ENCODE assay signal across 8 cellular contexts in the genomic region with DNA sequence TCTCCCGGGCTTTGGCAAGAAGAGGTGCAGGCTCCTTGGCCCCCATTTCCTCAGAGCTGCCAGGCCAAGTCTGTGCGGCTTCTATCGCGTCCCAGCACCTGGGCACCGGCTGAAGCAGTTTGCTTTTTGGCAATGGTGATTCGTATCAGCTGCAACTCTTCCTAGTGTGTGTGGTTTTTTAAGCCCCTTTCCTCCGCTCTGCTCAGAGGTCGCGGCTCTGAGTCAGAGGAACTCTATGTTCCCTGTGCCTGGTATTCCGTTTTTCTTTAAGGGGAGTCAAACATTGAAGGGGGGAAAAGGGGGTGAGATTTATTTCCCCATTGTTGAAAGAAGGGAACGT. TPM values are rescaled to one million over a fixed set of nuclear protein-coding genes. Genes with fewer than 3 reads are reported as not detected.
DNase-seq lines count a peak whose midpoint lies in the region; ATAC-seq, FAIRE-seq and TF ChIP-seq lines count a peak whose summit lies in the region.

No MANE protein-coding gene starts in this region.

- H3K4me2 ChIP-seq in A549, result peak overlapping the region; percentile 87

- no peak for FAIRE-seq in A549 (lab: Jason Lieb, UNC)

- under 1% methylated on average over 7 of the region's 11 CpGs for WGBS in A549 (ENCODE audit: missing lambda C conversion rate)

- TF ChIP-seq EP300 in A549 (IDR thresholded peaks at IDR 0.05), result no peak

- peak in 1 of 2 experiments; percentile 47; a peak in 3 of 6 replicates for ATAC-seq in A549
- peak; percentile 28 for ATAC-seq in GM19467 (IDR thresholded peaks at IDR 0.05; ENCODE audit: unreplicated experiment)
- ATAC-seq in naive thymus-derived CD8-positive, alpha-beta T cell, result peak in 1 of 2 donors; percentile 28
- ATAC-seq in GM19395 (IDR thresholded peaks at IDR 0.05; ENCODE audit: unreplicated experiment), result no peak

- DNase-seq in A549 (ENCODE audit: low read depth in 1 of 2, low spot score in 1 of 2), result peak in 1 of 2 experiments; percentile 24
- peak in 1 of 2 experiments; percentile 58 for DNase-seq in SJSA1 (ENCODE audit: low read depth in 1 of 2, low spot score in 2 of 2)
- no peak for DNase-seq in endothelial cell (ENCODE audit: low spot score)
- peak in 3 of 10 donors; percentile 22 to 30 (median 23) for DNase-seq in naive thymus-derived CD8-positive, alpha-beta T cell
- no peak for DNase-seq in inferior parietal cortex (ENCODE audit: extremely low spot score)
- DNase-seq in NCI-H524 treated with DMSO at 0.1 percent for 48 hours (lab: John Stamatoyannopoulos, UW), result no peak

- peaks cover 3% of the 10 kb centered on the region for H3K27me3 Mint-ChIP-seq in endothelial cell (ENCODE audit: unreplicated experiment)
- peaks cover 0 to 12% (median 2%) of the 10 kb centered on the region in 5 donors for H3K27me3 Mint-ChIP-seq in naive thymus-derived CD8-positive, alpha-beta T cell

- no peak for TF ChIP-seq CTCF in A549 (IDR thresholded peaks at IDR 0.05)
- TF ChIP-seq CTCF in endothelial cell (IDR thresholded peaks at IDR 0.05; ENCODE audit: unreplicated experiment), result no peak

- peak overlapping the region; percentile 80 for H3K27ac Mint-ChIP-seq in endothelial cell (ENCODE audit: unreplicated experiment)
- H3K27ac Mint-ChIP-seq in naive thymus-derived CD8-positive, alpha-beta T cell, result peak overlapping the region; percentile 84 to 100 (median 96)

- H3K4me3 Mint-ChIP-seq in endothelial cell (ENCODE audit: unreplicated experiment), result peak overlapping the region; percentile 96
- peak overlapping the region; percentile 93 to 98 (median 96) for H3K4me3 Mint-ChIP-seq in naive thymus-derived CD8-positive, alpha-beta T cell

- peaks cover 13% of the 10 kb centered on the region for H3K4me1 ChIP-seq in A549
- peaks cover 7% of the 10 kb centered on the region for H3K4me1 ChIP-seq in SJSA1 (replicated peaks)

- H3K36me3 ChIP-seq in SJSA1, result peaks cover 31% of the 10 kb centered on the region

- H3K27ac ChIP-seq in A549 (peak overlapping the region; percentile 96 to 97), SJSA1 (peak overlapping the region; percentile 75)

- H3K9me3 ChIP-seq in A549, result no peaks in the 10 kb centered on the region
- H3K9me3 ChIP-seq in SJSA1 (replicated peaks), result no peaks in the 10 kb centered on the region

- no peak for TF ChIP-seq RAD21 in A549 (conservative IDR thresholded peaks at IDR 0.05 in 1 of 2, IDR thresholded peaks at IDR 0.05 in 1 of 2)

- H3K27me3 ChIP-seq in SJSA1 (replicated peaks), result peaks cover 14% of the 10 kb centered on the region

- H3K4me3 ChIP-seq in A549, result peak overlapping the region; percentile 93
- H3K4me3 ChIP-seq in SJSA1, result peak overlapping the region; percentile 71

- H3K9me3 Mint-ChIP-seq in endothelial cell (ENCODE audit: unreplicated experiment), result no peaks in the 10 kb centered on the region
- H3K9me3 Mint-ChIP-seq in naive thymus-derived CD8-positive, alpha-beta T cell, result no peaks in the 10 kb centered on the region

- H3K36me3 Mint-ChIP-seq in endothelial cell (ENCODE audit: low read depth, unreplicated experiment), result no peaks in the 10 kb centered on the region
- H3K36me3 Mint-ChIP-seq in naive thymus-derived CD8-positive, alpha-beta T cell, result peaks cover 0 to 17% (median 0%) of the 10 kb centered on the region in 3 donors

- POLR2A ChIA-PET in A549 (lab: Yijun Ruan, JAX), result interaction anchor here (0.6 to 1.5 kb wide), 5 partner anchors 9 to 650 kb away, joined by 3 to 4 read pairs (median 3); partner anchors contain the start of gene DBR1
- POLR2A ChIA-PET in naive thymus-derived CD8-positive, alpha-beta T cell (lab: Charles Lee), result interaction anchor here (0.7 to 4.2 kb wide), 5 partner anchors 9 to 35 kb away, joined by 3 to 53 read pairs (median 5); partner anchors contain the start of gene DBR1

- CTCF ChIA-PET in A549 (lab: Yijun Ruan, JAX), result no interaction called here

- no peak for TF ChIP-seq POLR2A in A549 (IDR thresholded peaks at IDR 0.05; ENCODE audit: low read length)

- H3K4me1 Mint-ChIP-seq in endothelial cell (ENCODE audit: unreplicated experiment), result peaks cover 7% of the 10 kb centered on the region
- H3K4me1 Mint-ChIP-seq in naive thymus-derived CD8-positive, alpha-beta T cell, result peaks cover 20 to 48% (median 46%) of the 10 kb centered on the region in 4 donors

TF ChIP-seq in A549, 52 proteins besides CTCF, POLR2A, EP300 and RAD21:
- no peak for TF ChIP-seq GATA3 (IDR thresholded peaks at IDR 0.05; ENCODE audit: borderline replicate concordance)
- TF ChIP-seq RCOR1 (IDR thresholded peaks at IDR 0.05; ENCODE audit: low read depth, low read length), result no peak
- no peak for TF ChIP-seq MAFK (IDR thresholded peaks at IDR 0.05; ENCODE audit: partially characterized antibody)
- no peak for TF ChIP-seq KDM5A (IDR thresholded peaks at IDR 0.05)
- no peak for TF ChIP-seq FOXS1 (CRISPR knock-in tag; IDR thresholded peaks at IDR 0.05)
- TF ChIP-seq ELK1 (IDR thresholded peaks at IDR 0.05; ENCODE audit: low read depth, low read length), result no peak
- TF ChIP-seq POLR2AphosphoS2 (conservative IDR thresholded peaks at IDR 0.05; ENCODE audit: low read length), result no peak

RNA-seq across cellular contexts. Expression of gene ARMC8, which starts 0.9 kb away (rescaled TPM):
- polyA plus RNA-seq in A549 (2011; rRNA removed) (45.7 and 59.3 TPM in 2 replicates), A549 (2017; fragmentation: RNase III; extraction: RNeasy Plus Mini Kit Qiagen cat#74134 plus additional on column Dnase treatment) (20.2 to 25.6 TPM (median 23.1 TPM) in 3 replicates)
- polyA plus RNA-seq in A549 (2012; cell fraction: cytosol; rRNA removed), result 31.1 and 33.0 TPM in 2 replicates
- polyA plus RNA-seq in A549 (2012; cell fraction: nucleus; rRNA removed), result 17.5 and 21.7 TPM in 2 replicates
- 123 and 127 TPM in 2 replicates for polyA minus RNA-seq in A549 (2011; rRNA and poly(A)+ RNA removed)
- 41.8 and 42.9 TPM in 2 replicates for total RNA-seq in SJSA1 (2014; rRNA removed; shearing (Covaris generic))
- total RNA-seq in endothelial cell (ENCODE audit: unreplicated experiment), result 39.6 TPM
- 10 to 100 TPM; 69.5 to 75.0 TPM for total RNA-seq in naive thymus-derived CD8-positive, alpha-beta T cell
- polyA plus RNA-seq in naive thymus-derived CD8-positive, alpha-beta T cell, result 10 to 100 TPM; 40.8 to 55.7 (median 44.1) TPM

RNA-seq across cellular contexts. Expression of gene DBR1, which starts 13.3 kb away (rescaled TPM):
- 11.1 and 14.2 TPM in 2 replicates for polyA plus RNA-seq in A549 (2011; rRNA removed)
- polyA plus RNA-seq in A549 (2012; cell fraction: cytosol; rRNA removed), result 8.2 and 9.0 TPM in 2 replicates
- polyA plus RNA-seq in A549 (2012; cell fraction: nucleus; rRNA removed), result 5.8 and 7.2 TPM in 2 replicates
- 11.7 to 13.5 TPM (median 13.2 TPM) in 3 replicates for polyA plus RNA-seq in A549 (2017; fragmentation: RNase III; extraction: RNeasy Plus Mini Kit Qiagen cat#74134 plus additional on column Dnase treatment)
- 5.7 and 5.8 TPM in 2 replicates for polyA minus RNA-seq in A549 (2011; rRNA and poly(A)+ RNA removed)
- total RNA-seq in SJSA1 (2014; rRNA removed; shearing (Covaris generic)), result 17.4 and 19.8 TPM in 2 replicates
- total RNA-seq in endothelial cell (ENCODE audit: unreplicated experiment), result 15.7 TPM
- total RNA-seq in naive thymus-derived CD8-positive, alpha-beta T cell, result 10 to 100 TPM; 27.0 to 27.1 TPM
- 10 to 100 TPM in 2 of 3 donors, 1 to 10 TPM in 1; 9.9 to 13.7 (median 10.0) TPM for polyA plus RNA-seq in naive thymus-derived CD8-positive, alpha-beta T cell

RNA-seq across cellular contexts. Expression of gene A4GNT, which starts 55.8 kb away (rescaled TPM):
- polyA plus RNA-seq in A549 (2011; rRNA removed) (not detected in 2 replicates), A549 (2017; fragmentation: RNase III; extraction: RNeasy Plus Mini Kit Qiagen cat#74134 plus additional on column Dnase treatment) (not detected in 3 replicates)
- polyA plus RNA-seq in A549 (2012; cell fraction: cytosol; rRNA removed), result not detected in 2 replicates
- polyA plus RNA-seq in A549 (2012; cell fraction: nucleus; rRNA removed), result not detected in 2 replicates
- not detected in 2 replicates for polyA minus RNA-seq in A549 (2011; rRNA and poly(A)+ RNA removed)
- not detected in 2 replicates for total RNA-seq in SJSA1 (2014; rRNA removed; shearing (Covaris generic))
- total RNA-seq in endothelial cell (ENCODE audit: unreplicated experiment), result not detected
- total RNA-seq in naive thymus-derived CD8-positive, alpha-beta T cell, result not detected
- polyA plus RNA-seq in naive thymus-derived CD8-positive, alpha-beta T cell, result not detected
